In the genomic region with DNA sequence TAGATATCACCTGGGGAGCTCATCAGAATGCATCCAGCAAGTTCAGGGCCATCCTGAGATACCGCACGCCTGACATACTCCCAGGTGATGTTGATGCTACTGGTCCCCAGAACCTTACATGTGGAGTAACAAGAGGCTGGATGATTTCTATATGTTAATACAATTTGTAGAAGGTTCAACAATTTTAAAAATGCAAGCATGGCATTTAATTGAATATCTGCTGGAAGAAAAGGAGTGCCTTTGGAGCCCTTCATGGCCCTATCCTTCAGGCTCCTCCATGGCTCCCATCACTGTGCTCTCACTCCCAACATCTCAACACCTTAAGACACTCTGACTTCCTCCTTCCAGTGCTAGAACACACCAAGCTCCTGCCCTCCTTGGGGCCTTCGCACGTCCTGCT, we compare ENCODE assay signal across 30 cellular contexts. TPM values are rescaled to one million over a fixed set of nuclear protein-coding genes. Genes with fewer than 3 reads are reported as not detected.
DNase-seq lines count a peak whose midpoint lies in the region; ATAC-seq, FAIRE-seq and TF ChIP-seq lines count a peak whose summit lies in the region.
"Had no signal": no experiment of that assay in that cellular context is flagged by ENCODE, and none has a peak within 500 bp of the region (broad histone marks: within the 10 kb centered on the region; RNA-seq: fewer than 3 reads in every experiment).

No MANE protein-coding gene starts in this region.

- no peak overlapping the region for H4K8ac ChIP-seq in mesenchymal stem cell (ENCODE audit: low read length)

- peak overlapping the region in 1 of 2 experiments; percentile 83 for H2BK12ac ChIP-seq in mesenchymal stem cell (ENCODE audit: low read length in 2 of 2)

- BruUV-seq in Caco-2 (replicated peaks; lab: Mats Ljungman, UMichigan) (no TSS peak), K562 (replicated peaks; lab: Mats Ljungman, UMichigan) (no TSS peak)

- POLR2A ChIA-PET in Caco-2 (lab: Charles Lee), result no interaction called here
- POLR2A ChIA-PET in K562 (lab: Yijun Ruan, JAX), result no interaction called here

- H2BK5ac ChIP-seq in mesenchymal stem cell (ENCODE audit: low read depth, low read length, poor library complexity, severe bottlenecking), result no peak overlapping the region

- H3K4me2 ChIP-seq in K562 (ENCODE audit: insufficient read depth, low read length) (no peak overlapping the region), mesenchymal stem cell (ENCODE audit: low read length, poor library complexity, severe bottlenecking) (no peak overlapping the region)

- no peak for ATAC-seq in K562
- no peak for ATAC-seq in thoracic aorta (ENCODE audit: insufficient number of reproducible peaks, low FRiP score, low read depth)
- ATAC-seq in HG02571 (IDR thresholded peaks at IDR 0.05; ENCODE audit: unreplicated experiment), result no peak
- no peak for ATAC-seq in HG02973 (IDR thresholded peaks at IDR 0.05; ENCODE audit: unreplicated experiment)
- ATAC-seq: GM12878, PC-3, Right ventricle myocardium inferior, SK-N-SH treated with all-trans-retinoic acid at 6 μM for 48 hours had no signal

- CTCF ChIA-PET in Caco-2 (lab: Charles Lee), result no interaction called here
- CTCF ChIA-PET in K562 (lab: Yijun Ruan, JAX; ENCODE audit: low intra/inter-chr PET ratio), result no interaction called here

- H3K9ac ChIP-seq in K562 (ENCODE audit: insufficient read depth in 1 of 2, low read depth in 2 of 2, low read length in 2 of 2) (no peak overlapping the region), mesenchymal stem cell (ENCODE audit: low read length) (no peak overlapping the region)

- H3K9me3 Mint-ChIP-seq in Caco-2 (ENCODE audit: unreplicated experiment), result no peaks in the 10 kb centered on the region

- H3K36me3 ChIP-seq in Caco-2 (ENCODE audit: control insufficient read depth, insufficient read depth, low read length), result no peaks in the 10 kb centered on the region; the same call in 1 of the 2 replicates
- no peaks in the 10 kb centered on the region for H3K36me3 ChIP-seq in K562 (ENCODE audit: control insufficient read depth, insufficient read depth, low read length)
- H3K36me3 ChIP-seq in mesenchymal stem cell (ENCODE audit: control insufficient read depth in 1 of 2, insufficient read depth in 2 of 2, low read depth in 1 of 2, low read length in 2 of 2), result peaks cover 60 to 63% of the 10 kb centered on the region in 2 experiments
- peaks cover 80% of the 10 kb centered on the region for H3K36me3 ChIP-seq in thoracic aorta
- H3K36me3 ChIP-seq: HAP-1, MG63 had no signal

- no peak for TF ChIP-seq POLR2A in K562 (conservative IDR thresholded peaks at IDR 0.05)

- no peaks in the 10 kb centered on the region for H3K79me2 ChIP-seq in K562 (ENCODE audit: control insufficient read depth, insufficient read depth, low read length)

- H3K27ac Mint-ChIP-seq in Caco-2 (ENCODE audit: unreplicated experiment), result peak overlapping the region; percentile 74
- H3K27ac Mint-ChIP-seq: CD4-positive, alpha-beta memory T cell had no signal

- H3K4me1 ChIP-seq in Caco-2 (no peaks in the 10 kb centered on the region), K562 (replicated peaks in 1 of 2; ENCODE audit: control insufficient read depth in 2 of 2, insufficient read depth in 2 of 2, low read length in 2 of 2) (no peaks in the 10 kb centered on the region), mesenchymal stem cell (ENCODE audit: control insufficient read depth, insufficient read depth, low read depth, low read length) (peaks cover 8% of the 10 kb centered on the region), thoracic aorta (ENCODE audit: control insufficient read depth in 1 of 2, low read depth in 2 of 2) (peaks cover 10 to 89% of the 10 kb centered on the region in 2 donors)
- H3K4me1 ChIP-seq: HAP-1, SJCRH30 had no signal

- H3K23ac ChIP-seq in mesenchymal stem cell (ENCODE audit: low read length in 2 of 2), result no peak overlapping the region

- TF ChIP-seq CTCF in Caco-2 (IDR thresholded peaks at IDR 0.05; ENCODE audit: insufficient read depth in 1 of 2, low read depth in 1 of 2, low read length in 1 of 2, severe bottlenecking in 1 of 2, unreplicated experiment in 1 of 2), result no peak
- TF ChIP-seq CTCF in K562 (IDR thresholded peaks at IDR 0.05 in 2 of 3, conservative IDR thresholded peaks at IDR 0.05 in 1 of 3; ENCODE audit: insufficient read depth in 2 of 3, low read depth in 1 of 3, low read length in 3 of 3), result no peak
- TF ChIP-seq CTCF in thoracic aorta (IDR thresholded peaks at IDR 0.05), result no peak

- H2AK5ac ChIP-seq in mesenchymal stem cell (ENCODE audit: low read length, severe bottlenecking), result peak overlapping the region; percentile 43

- H3K4me3 ChIP-seq in Caco-2 (ENCODE audit: low read depth, low read length) (no peak overlapping the region), K562 (no peak overlapping the region), mesenchymal stem cell (ENCODE audit: insufficient read depth in 1 of 2, low read depth in 1 of 2, low read length in 2 of 2) (no peak overlapping the region), thoracic aorta (no peak overlapping the region)
- H3K4me3 ChIP-seq: GM12878, HAP-1, MG63, SJCRH30 had no signal

- no peaks in the 10 kb centered on the region for H3K9me3 ChIP-seq in Caco-2
- no peaks in the 10 kb centered on the region for H3K9me3 ChIP-seq in K562 (replicated peaks; ENCODE audit: control insufficient read depth, insufficient read depth, low read depth, low read length)
- H3K9me3 ChIP-seq in mesenchymal stem cell (ENCODE audit: control insufficient read depth, low read length), result no peaks in the 10 kb centered on the region
- no peaks in the 10 kb centered on the region for H3K9me3 ChIP-seq in thoracic aorta
- H3K9me3 ChIP-seq: HAP-1, MG63, SJCRH30 had no signal

- H3K27ac ChIP-seq in K562 (ENCODE audit: extremely low read depth, low read depth, low read length) (no peak overlapping the region), mesenchymal stem cell (ENCODE audit: low read length, poor library complexity, severe bottlenecking) (no peak overlapping the region), thoracic aorta (peak overlapping the region; percentile 22 to 59)
- H3K27ac ChIP-seq: HL-60, SJCRH30 had no signal

- peaks cover 42% of the 10 kb centered on the region for H3K36me3 Mint-ChIP-seq in Caco-2 (ENCODE audit: insufficient read depth, unreplicated experiment)
- H3K36me3 Mint-ChIP-seq: CD4-positive, alpha-beta memory T cell had no signal

- H3K4me1 Mint-ChIP-seq in Caco-2 (ENCODE audit: low read depth, unreplicated experiment), result peaks cover 10% of the 10 kb centered on the region

- no peak for DNase-seq in Caco-2
- no peak for DNase-seq in K562 (ENCODE audit: extremely low read depth in 1 of 4, low spot score in 3 of 4)
- DNase-seq in mesenchymal stem cell, result no peak
- DNase-seq in thoracic aorta (ENCODE audit: low spot score), result no peak
- DNase-seq in HuH-7 (ENCODE audit: low spot score), result no peak
- DNase-seq: C1 segment of cervical spinal cord; CD4-positive, alpha-beta memory T cell; DMS 273 treated with DMSO at 0.1 percent for 48 hours; DMS79; GDM1; GOT3; KG1; MG63; NCI-H1105 treated with DMSO at 0.1 percent for 48 hours; NCI-H146; NCI-H2029; NCI-H446; NCI-H524 treated with DMSO at 0.1 percent for 48 hours; NCI-H82; NK-92 treated with Interleukin-12 subunit alpha and Interleukin-12 subunit beta, amount 100 ng/mL, for 24 hours; PC-3; SJCRH30 had no signal

- intact Hi-C loops in Caco-2 (cut with micrococcal nuclease; ENCODE audit: unreplicated experiment), result no loop called here
- intact Hi-C loops in K562 (cut with micrococcal nuclease), result no loop called here

- FAIRE-seq in K562 (lab: Jason Lieb, UNC), result no peak
- FAIRE-seq: A204.1, GM12878 had no signal

- H3K4ac ChIP-seq in mesenchymal stem cell (ENCODE audit: low read depth in 1 of 2, low read length in 2 of 2), result peak overlapping the region; percentile 9 to 80

- no peak for TF ChIP-seq RAD21 in K562 (CRISPR knock-in tag; conservative IDR thresholded peaks at IDR 0.05 in 1 of 2, IDR thresholded peaks at IDR 0.05 in 1 of 2)

- H2BK15ac ChIP-seq in mesenchymal stem cell (ENCODE audit: low read depth, poor library complexity, severe bottlenecking), result peak overlapping the region; percentile 61

- WGBS in K562 (ENCODE audit: insufficient coverage, low coverage, missing lambda C conversion rate), result 0% methylated on average over 4 of the region's 4 CpGs
- WGBS in mesenchymal stem cell, result 94% methylated on average over 4 of the region's 4 CpGs

- no peaks in the 10 kb centered on the region for H4K20me1 ChIP-seq in K562 (replicated peaks; ENCODE audit: control insufficient read depth, insufficient read depth, low read length)

- peaks cover 35% of the 10 kb centered on the region for H3K79me1 ChIP-seq in mesenchymal stem cell (replicated peaks; ENCODE audit: low read length, poor library complexity, severe bottlenecking)

- H2AFZ ChIP-seq in K562 (ENCODE audit: low read depth, low read length) (no peak overlapping the region), mesenchymal stem cell (ENCODE audit: low read depth, low read length) (no peak overlapping the region)

- H3K9me1 ChIP-seq in K562 (ENCODE audit: control insufficient read depth, insufficient read depth, low read length), result no peaks in the 10 kb centered on the region

- H2BK120ac ChIP-seq in mesenchymal stem cell (ENCODE audit: low read depth, low read length), result no peak overlapping the region

- H3K27me3 ChIP-seq in Caco-2 (replicated peaks; ENCODE audit: control insufficient read depth, insufficient read depth, low read length), result no peaks in the 10 kb centered on the region
- H3K27me3 ChIP-seq in K562 (ENCODE audit: control insufficient read depth in 2 of 2, insufficient read depth in 2 of 2, low read length in 2 of 2), result peaks cover 0 to 20% of the 10 kb centered on the region in 2 experiments; a peak in 2 of 5 replicates
- H3K27me3 ChIP-seq in mesenchymal stem cell (ENCODE audit: control insufficient read depth in 1 of 2, insufficient read depth in 1 of 2, low read length in 2 of 2), result no peaks in the 10 kb centered on the region
- no peaks in the 10 kb centered on the region for H3K27me3 ChIP-seq in thoracic aorta (replicated peaks; ENCODE audit: insufficient read depth)
- H3K27me3 ChIP-seq: MG63, SJCRH30 had no signal

- peak overlapping the region in 1 of 2 experiments; percentile 7 for H3K14ac ChIP-seq in mesenchymal stem cell (ENCODE audit: low read length in 2 of 2)

- peak overlapping the region; percentile 29 for H4K91ac ChIP-seq in mesenchymal stem cell (ENCODE audit: low read length)

- no peaks in the 10 kb centered on the region for H3K27me3 Mint-ChIP-seq in Caco-2 (ENCODE audit: insufficient read depth, unreplicated experiment)

- no peak for TF ChIP-seq EP300 in K562 (IDR thresholded peaks at IDR 0.05; ENCODE audit: low read length)

- in situ Hi-C loops in K562 (cut with MboI), result no loop called here

- H3K18ac ChIP-seq in mesenchymal stem cell (ENCODE audit: low read depth in 1 of 2, low read length in 2 of 2), result peak overlapping the region in 1 of 2 experiments; percentile 84

- H3K4me3 Mint-ChIP-seq in Caco-2 (ENCODE audit: unreplicated experiment), result no peak overlapping the region

RNA-seq across cellular contexts. Expression of a gene that starts 36.6 kb away (rescaled TPM):
- total RNA-seq in Caco-2 (2022), result 23.9 and 24.7 TPM in 2 replicates
- not detected in 2 replicates for total RNA-seq in K562 (2011; cell fraction: chromatin; rRNA removed; ENCODE audit: low replicate concordance)
- not detected in 2 replicates for total RNA-seq in K562 (2011; cell fraction: nucleolus; rRNA removed)
- total RNA-seq in K562 (2011; cell fraction: nucleoplasm; rRNA removed), result not detected in 2 replicates
- not detected in 2 replicates for total RNA-seq in K562 (2014; rRNA removed)
- total RNA-seq in K562 (2014; rRNA removed; fragmentation: Illumina TruSeq; extraction: Trizol), result not detected in 2 replicates
- not detected in 2 replicates for total RNA-seq in K562 (2015; rRNA removed; fragmentation: Illumina TruSeq; extraction: Trizol)
- total RNA-seq in K562 (2021), result not detected in 2 replicates
- polyA plus RNA-seq in K562 (2011; rRNA removed), result not detected in 2 replicates
- polyA plus RNA-seq in K562 (2011; cell fraction: cytosol; rRNA removed), result not detected in 2 replicates
- not detected in 2 replicates for polyA plus RNA-seq in K562 (2011; cell fraction: nucleus; rRNA removed)
- 0.01 and 0.15 TPM in 2 replicates for polyA plus RNA-seq in K562 (2012)
- not detected in 2 replicates for polyA plus RNA-seq in K562 (2014; fragmentation: Illumina TruSeq; extraction: Trizol)
- not detected for polyA plus RNA-seq in K562 (2014; fragmentation: Nextera tagmentation; extraction: Ambion mirVana)
- 0.60 TPM in 1 of 2 replicates, not detected in the other for polyA plus RNA-seq in K562 (2014; rRNA removed)
- polyA minus RNA-seq in K562 (2011; rRNA and poly(A)+ RNA removed), result not detected in 2 replicates
- not detected in 2 replicates for polyA minus RNA-seq in K562 (2011; cell fraction: cytosol; rRNA and poly(A)+ RNA removed)
- polyA minus RNA-seq in K562 (2011; cell fraction: nucleus; rRNA and poly(A)+ RNA removed), result not detected in 2 replicates
- polyA plus RNA-seq in mesenchymal stem cell (2013, experiment 1 of 2), result 22.4 TPM
- polyA plus RNA-seq in mesenchymal stem cell (2013, experiment 2 of 2), result 23.5 TPM
- total RNA-seq in thoracic aorta, result 100 to 1,000 TPM; 813 to 852 TPM

Comparison
In these comparisons a context has a peak if more than half of its experiments do, and no peak if none do; other contexts are left out.
1. H3K27ac ChIP-seq: peak in thoracic aorta (2 of 2); none in K562 (single experiment) and mesenchymal stem cell (single experiment).
2. RNA of a gene that starts 36.6 kb away (total RNA-seq): 813 to 852 TPM in thoracic aorta; 23.9 to 24.7 TPM in Caco-2 and not detected in K562; every median in the first group is over 10 times any median in the second.